1 cellular context compared by ENCODE assay signal in genomic region chr14:46540986-46541385, GRCh38.
TF ChIP-seq lines count a peak whose summit lies in the region.

No MANE protein-coding gene starts in this region.

TF ChIP-seq in GM12878, 131 proteins besides CTCF, POLR2A, EP300 and RAD21 (continued from another document):
- TF ChIP-seq NFIC (IDR thresholded peaks at IDR 0.05; ENCODE audit: low read depth, low read length) = no peak
- TF ChIP-seq KAT2A (conservative IDR thresholded peaks at IDR 0.05; ENCODE audit: control insufficient read depth, low read depth, low read length) = no peak
- TF ChIP-seq RCOR1 (conservative IDR thresholded peaks at IDR 0.05; ENCODE audit: low read depth, low read length) = no peak
- no peak for TF ChIP-seq EED (IDR thresholded peaks at IDR 0.05; ENCODE audit: low read depth)
TF ChIP-seq in GM12878: peak in this region for 0.
